8 cellular contexts compared by ENCODE assay signal in the genomic region with DNA sequence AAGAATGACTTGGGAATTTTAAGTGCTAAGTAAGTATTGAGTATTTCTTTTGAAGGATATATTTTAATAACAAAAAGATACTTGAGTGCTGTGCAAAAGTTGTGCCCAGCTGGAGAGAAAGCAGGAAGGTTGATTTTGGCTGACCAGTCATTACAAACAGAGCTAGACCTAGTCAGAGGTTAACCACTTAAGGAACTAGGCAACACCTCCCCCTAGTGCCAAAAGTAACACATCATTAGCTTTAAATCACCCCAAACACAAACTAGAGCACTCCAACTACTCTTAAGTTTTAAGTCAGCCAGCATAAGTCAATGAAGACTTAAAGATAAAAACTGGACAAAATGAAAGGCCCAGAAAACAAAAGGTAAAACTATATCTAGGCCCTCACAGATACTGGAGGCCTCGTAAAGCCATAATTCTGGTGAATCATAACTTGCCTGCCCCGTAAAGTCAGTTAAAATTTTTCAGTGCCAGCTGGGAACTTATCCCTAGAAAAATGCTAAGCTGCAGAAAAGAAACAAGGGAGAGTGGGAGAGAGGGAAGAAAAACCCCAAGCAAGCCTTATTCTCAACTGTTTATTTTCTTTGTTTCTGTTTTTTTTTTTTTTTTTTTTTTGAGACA. TPM values are rescaled to one million over a fixed set of nuclear protein-coding genes. Genes with fewer than 3 reads are reported as not detected.
DNase-seq lines count a peak whose midpoint lies in the region; ATAC-seq and TF ChIP-seq lines count a peak whose summit lies in the region.

No MANE protein-coding gene starts in this region.

- no peaks in the 10 kb centered on the region for H3K9me3 ChIP-seq in colonic mucosa
- no peaks in the 10 kb centered on the region for H3K9me3 ChIP-seq in vagina

- H3K27me3 ChIP-seq in colonic mucosa (no peaks in the 10 kb centered on the region), vagina (no peaks in the 10 kb centered on the region)

- no peaks in the 10 kb centered on the region for H3K36me3 ChIP-seq in colonic mucosa
- H3K36me3 ChIP-seq in vagina, result peaks cover 0 to 19% of the 10 kb centered on the region in 2 donors

- peaks cover 29% of the 10 kb centered on the region for H3K4me1 Mint-ChIP-seq in activated CD4-positive, alpha-beta T cell treated with anti-CD3 and anti-CD28 coated beads, Interleukin-2, amount 10 ng/mL, durations not matched to agents 24 days and 14 days
- H3K4me1 Mint-ChIP-seq in mesothelial cell of epicardium, result peaks cover 16% of the 10 kb centered on the region

- H3K27me3 Mint-ChIP-seq in activated CD4-positive, alpha-beta T cell treated with anti-CD3 and anti-CD28 coated beads, Interleukin-2, amount 10 ng/mL, durations not matched to agents 24 days and 14 days, result no peaks in the 10 kb centered on the region
- H3K27me3 Mint-ChIP-seq in mesothelial cell of epicardium (ENCODE audit: low read depth), result no peaks in the 10 kb centered on the region

- intact Hi-C loops in activated CD4-positive, alpha-beta T cell treated with anti-CD3 and anti-CD28 coated beads, Interleukin-2, amount 10 ng/mL, durations not matched to agents 24 days and 14 days (cut with micrococcal nuclease), result loop anchor here (1.0 to 10.0 kb wide), 6 partner anchors 45 to 972 kb away; partner anchors contain the start of genes EIF3F, WEE1 and ZNF143
- intact Hi-C loops in colonic mucosa (cut with DNase I) (loop anchor here (5.0 to 10.0 kb wide), 2 partner anchors 47 to 145 kb away; partner anchors contain the start of gene AKIP1), vagina (cut with DNase I) (loop anchor here (10.0 kb wide), 1 partner anchor 275 kb away; the partner anchor contains the start of genes RPL27A and TRIM66)

- ATAC-seq in GM21515 (IDR thresholded peaks at IDR 0.05; ENCODE audit: unreplicated experiment), result peak; percentile 36

- peak; percentile 44 for TF ChIP-seq CTCF in colonic mucosa (IDR thresholded peaks at IDR 0.05)
- no peak for TF ChIP-seq CTCF in mesothelial cell of epicardium (IDR thresholded peaks at IDR 0.05; ENCODE audit: unreplicated experiment)
- peak in 2 of 3 experiments; percentile 18 to 38 for TF ChIP-seq CTCF in vagina (IDR thresholded peaks at IDR 0.05)

- H3K4me1 ChIP-seq in colonic mucosa (peaks cover 8% of the 10 kb centered on the region), vagina (peaks cover 27% of the 10 kb centered on the region)

- H3K4me3 Mint-ChIP-seq in activated CD4-positive, alpha-beta T cell treated with anti-CD3 and anti-CD28 coated beads, Interleukin-2, amount 10 ng/mL, durations not matched to agents 24 days and 14 days, result no peak overlapping the region
- no peak overlapping the region for H3K4me3 Mint-ChIP-seq in mesothelial cell of epicardium

- no peak overlapping the region for H3K4me3 ChIP-seq in Jurkat, Clone E6-1 (ENCODE audit: low read length)
- H3K4me3 ChIP-seq in colonic mucosa (no peak overlapping the region), vagina (no peak overlapping the region)

- no peaks in the 10 kb centered on the region for H3K9me3 Mint-ChIP-seq in activated CD4-positive, alpha-beta T cell treated with anti-CD3 and anti-CD28 coated beads, Interleukin-2, amount 10 ng/mL, durations not matched to agents 24 days and 14 days
- no peaks in the 10 kb centered on the region for H3K9me3 Mint-ChIP-seq in mesothelial cell of epicardium

- TF ChIP-seq POLR2A in vagina (IDR thresholded peaks at IDR 0.05), result no peak

- H3K27ac ChIP-seq in colonic mucosa (peak overlapping the region; percentile 0), vagina (peak overlapping the region; percentile 7)

- DNase-seq in activated CD4-positive, alpha-beta T cell treated with anti-CD3 and anti-CD28 coated beads, Interleukin-2, amount 10 ng/mL, durations not matched to agents 24 days and 14 days, result peak; percentile 83
- no peak for DNase-seq in activated CD4-positive, alpha-beta T cell treated with anti-CD3 and anti-CD28 coated beads for 1 hour
- DNase-seq in Jurkat, Clone E6-1 (ENCODE audit: low read depth, low spot score), result peak; percentile 68
- DNase-seq in SIG-M5 (lab: John Stamatoyannopoulos, UW), result peak; percentile 22
- peak; percentile 58 for DNase-seq in colonic mucosa
- no peak for DNase-seq in mesothelial cell of epicardium (ENCODE audit: low spot score in 2 of 2, unreplicated experiment in 2 of 2)
- DNase-seq in vagina (ENCODE audit: extremely low spot score in 2 of 2), result no peak

- H3K9ac ChIP-seq in colonic mucosa (ENCODE audit: low read depth in 2 of 2, low read length in 2 of 2), result no peak overlapping the region

- no peak overlapping the region for H3K27ac Mint-ChIP-seq in activated CD4-positive, alpha-beta T cell treated with anti-CD3 and anti-CD28 coated beads, Interleukin-2, amount 10 ng/mL, durations not matched to agents 24 days and 14 days
- H3K27ac Mint-ChIP-seq in mesothelial cell of epicardium, result peak overlapping the region; percentile 37

- H3K36me3 Mint-ChIP-seq in activated CD4-positive, alpha-beta T cell treated with anti-CD3 and anti-CD28 coated beads, Interleukin-2, amount 10 ng/mL, durations not matched to agents 24 days and 14 days (ENCODE audit: low read depth), result peaks cover 21% of the 10 kb centered on the region
- peaks cover 9% of the 10 kb centered on the region for H3K36me3 Mint-ChIP-seq in mesothelial cell of epicardium

RNA-seq across cellular contexts. Expression of gene TMEM9B, which starts 4.6 kb away (rescaled TPM):
- 25.2 and 26.5 TPM in 2 replicates for total RNA-seq in activated CD4-positive, alpha-beta T cell treated with anti-CD3 and anti-CD28 coated beads, Interleukin-2, amount 10 ng/mL, durations not matched to agents 24 days and 14 days
- polyA plus RNA-seq in Jurkat, Clone E6-1 (2012; ENCODE audit: insufficient read depth, insufficient read length), result 18.5 TPM
- total RNA-seq in colonic mucosa (10 to 100 TPM; 55.3 to 69.3 TPM), mesothelial cell of epicardium (19.4 to 21.9 TPM (median 20.5 TPM) in 3 replicates), vagina (26.8 TPM)

RNA-seq across cellular contexts. Expression of gene ASCL3, which starts 16.8 kb away (rescaled TPM):
- not detected in 2 replicates for total RNA-seq in activated CD4-positive, alpha-beta T cell treated with anti-CD3 and anti-CD28 coated beads, Interleukin-2, amount 10 ng/mL, durations not matched to agents 24 days and 14 days
- not detected for polyA plus RNA-seq in Jurkat, Clone E6-1 (2012; ENCODE audit: insufficient read depth, insufficient read length)
- total RNA-seq in colonic mucosa (not detected), mesothelial cell of epicardium (not detected in 3 replicates), vagina (not detected)

RNA-seq across cellular contexts. Expression of gene C11orf16, which starts 26.9 kb away (rescaled TPM):
- total RNA-seq in activated CD4-positive, alpha-beta T cell treated with anti-CD3 and anti-CD28 coated beads, Interleukin-2, amount 10 ng/mL, durations not matched to agents 24 days and 14 days, result not detected in 2 replicates
- 1.7 TPM for polyA plus RNA-seq in Jurkat, Clone E6-1 (2012; ENCODE audit: insufficient read depth, insufficient read length)
- total RNA-seq in colonic mucosa, result not detected
- not detected in 3 replicates for total RNA-seq in mesothelial cell of epicardium
- total RNA-seq in vagina, result not detected

RNA-seq across cellular contexts. Expression of gene NRIP3, which starts 44.1 kb away (rescaled TPM):
- 4.8 and 5.3 TPM in 2 replicates for total RNA-seq in activated CD4-positive, alpha-beta T cell treated with anti-CD3 and anti-CD28 coated beads, Interleukin-2, amount 10 ng/mL, durations not matched to agents 24 days and 14 days
- 6.6 TPM for polyA plus RNA-seq in Jurkat, Clone E6-1 (2012; ENCODE audit: insufficient read depth, insufficient read length)
- total RNA-seq in colonic mucosa (under 1 TPM; 0.20 to 0.42 TPM), mesothelial cell of epicardium (1.4 to 1.8 TPM (median 1.5 TPM) in 3 replicates), vagina (1.2 TPM)

RNA-seq across cellular contexts. Expression of gene AKIP1, which starts 48.7 kb away (rescaled TPM):
- 25.1 and 31.7 TPM in 2 replicates for total RNA-seq in activated CD4-positive, alpha-beta T cell treated with anti-CD3 and anti-CD28 coated beads, Interleukin-2, amount 10 ng/mL, durations not matched to agents 24 days and 14 days
- 38.8 TPM for polyA plus RNA-seq in Jurkat, Clone E6-1 (2012; ENCODE audit: insufficient read depth, insufficient read length)
- 10 to 100 TPM; 16.7 to 22.3 TPM for total RNA-seq in colonic mucosa
- 11.8 to 15.4 TPM (median 13.9 TPM) in 3 replicates for total RNA-seq in mesothelial cell of epicardium
- 16.7 TPM for total RNA-seq in vagina

Comparison
In these comparisons a context has a peak if more than half of its experiments do, and no peak if none do; other contexts are left out.
1. DNase-seq: peak in activated CD4-positive, alpha-beta T cell treated with anti-CD3 and anti-CD28 coated beads, Interleukin-2, amount 10 ng/mL, durations not matched to agents 24 days and 14 days (single experiment), Jurkat, Clone E6-1 (single experiment), SIG-M5 (single experiment) and colonic mucosa (single experiment); none in activated CD4-positive, alpha-beta T cell treated with anti-CD3 and anti-CD28 coated beads for 1 hour (single experiment), mesothelial cell of epicardium (0 of 2) and vagina (0 of 2).